Comparison of ENCODE assay signal across 1 cellular context in genomic region chr5:154005648-154006047, GRCh38.
TF ChIP-seq lines count a peak whose summit lies in the region.

No MANE protein-coding gene starts in this region.

TF ChIP-seq in SK-N-SH, 30 proteins besides CTCF, POLR2A, EP300 and RAD21 (continued from another document):
- no peak for TF ChIP-seq REST (IDR thresholded peaks at IDR 0.05; ENCODE audit: low read depth, low read length)
- TF ChIP-seq JUND (IDR thresholded peaks at IDR 0.05), result no peak
- no peak for TF ChIP-seq RCOR1 (IDR thresholded peaks at IDR 0.05; ENCODE audit: low read length)
- TF ChIP-seq FOXJ3 (CRISPR knock-in tag; IDR thresholded peaks at IDR 0.05), result no peak
- no peak for TF ChIP-seq MAX (IDR thresholded peaks at IDR 0.05; ENCODE audit: low read depth)
- TF ChIP-seq SMC3 (IDR thresholded peaks at IDR 0.05; ENCODE audit: low read depth, low read length), result no peak
- no peak for TF ChIP-seq NRF1 (IDR thresholded peaks at IDR 0.05; ENCODE audit: low read depth, low read length)
- no peak for TF ChIP-seq GATA2 (CRISPR knock-in tag; IDR thresholded peaks at IDR 0.05)
- TF ChIP-seq EZH2phosphoT487 (IDR thresholded peaks at IDR 0.05; ENCODE audit: borderline replicate concordance, low read depth), result no peak
- no peak for TF ChIP-seq GABPA (IDR thresholded peaks at IDR 0.05; ENCODE audit: low read depth)
- TF ChIP-seq FOSL2 (IDR thresholded peaks at IDR 0.05; ENCODE audit: borderline replicate concordance, low read depth), result no peak
- TF ChIP-seq CHD2 (IDR thresholded peaks at IDR 0.05; ENCODE audit: low read length, partially characterized antibody), result no peak
- no peak for TF ChIP-seq SIN3A (IDR thresholded peaks at IDR 0.05; ENCODE audit: borderline replicate concordance, low read depth, low read length)
- TF ChIP-seq NFIC (IDR thresholded peaks at IDR 0.05; ENCODE audit: borderline replicate concordance), result no peak
- TF ChIP-seq IRF3 (IDR thresholded peaks at IDR 0.05; ENCODE audit: low read depth, low read length), result no peak
